31 cellular contexts compared by ENCODE assay signal in genomic region chr7:95141755-95142154, GRCh38.
DNase-seq lines count a peak whose midpoint lies in the region; ATAC-seq and TF ChIP-seq lines count a peak whose summit lies in the region.
"Had no signal": no experiment of that assay in that cellular context is flagged by ENCODE, and none has a peak within 500 bp of the region (broad histone marks: within the 10 kb centered on the region; RNA-seq: fewer than 3 reads in every experiment).

No MANE protein-coding gene starts in this region.

- H4K8ac ChIP-seq in trophoblast cell (ENCODE audit: low read depth, low read length), result no peak overlapping the region

- H3K9me3 ChIP-seq in GM23248 (ENCODE audit: low read depth) (no peaks in the 10 kb centered on the region), trophoblast cell (ENCODE audit: insufficient read depth, low read depth, low read length) (no peaks in the 10 kb centered on the region)
- H3K9me3 ChIP-seq: gastroesophageal sphincter, testis, vagina had no signal

- H3K79me2 ChIP-seq in GM23248 (ENCODE audit: insufficient read depth) (no peaks in the 10 kb centered on the region), trophoblast cell (ENCODE audit: control insufficient read depth, insufficient read depth, low read length, poor library complexity) (no peaks in the 10 kb centered on the region)

- H3F3A ChIP-seq in GM23248 (ENCODE audit: insufficient read depth), result no peaks in the 10 kb centered on the region

- H3K4me3 Mint-ChIP-seq in chondrocyte (ENCODE audit: unreplicated experiment), result no peak overlapping the region
- H3K4me3 Mint-ChIP-seq: activated CD8-positive, alpha-beta memory T cell treated with anti-CD3 and anti-CD28 coated beads, Interleukin-2, amount 10 ng/mL, durations not matched to agents 7 days and 5 days; activated T-cell treated with anti-CD3 and anti-CD28 coated beads, Interleukin-2, amount 50 U/mL, for 72 hours; nephron; stimulated activated naive B cell treated with anti-CD40 and anti-IgM and Interleukin-4, amounts not matched to agents 10 μg/mL and 1 μg/mL and 100 μg/mL, for 72 hours; T-helper 2 cell treated with Interferon-gamma antibody and Interleukin-4, amounts not matched to agents 5 μg/mL and 100 μg/mL, for 36 hours had no signal

- no peaks in the 10 kb centered on the region for H3K79me1 ChIP-seq in trophoblast cell (ENCODE audit: low read length)

- H3K9me2 ChIP-seq in GM23248 (ENCODE audit: insufficient read depth), result no peaks in the 10 kb centered on the region

- H2AFZ ChIP-seq in GM23248 (no peak overlapping the region), trophoblast cell (ENCODE audit: insufficient read depth, low read length, poor library complexity) (no peak overlapping the region)

- no peak overlapping the region for H3K18ac ChIP-seq in trophoblast cell (ENCODE audit: low read length)

- H2BK5ac ChIP-seq in trophoblast cell (ENCODE audit: low read depth, low read length, poor library complexity), result no peak overlapping the region

- no peak overlapping the region for H2BK12ac ChIP-seq in trophoblast cell (ENCODE audit: low read length)

- no peaks in the 10 kb centered on the region for H4K20me1 ChIP-seq in GM23248 (ENCODE audit: insufficient read depth)

- ATAC-seq in HG03025 (IDR thresholded peaks at IDR 0.05; ENCODE audit: low FRiP score, unreplicated experiment), result no peak
- ATAC-seq: activated CD8-positive, alpha-beta memory T cell treated with anti-CD3 and anti-CD28 coated beads, Interleukin-2, amount 10 ng/mL, durations not matched to agents 7 days and 5 days; activated T-cell treated with anti-CD3 and anti-CD28 coated beads, Interleukin-2, amount 50 U/mL, for 72 hours; gastroesophageal sphincter; HCT116; K562; left ventricle myocardium superior; stimulated activated naive B cell treated with anti-CD40 and anti-IgM and Interleukin-4, amounts not matched to agents 10 μg/mL and 1 μg/mL and 100 μg/mL, for 72 hours had no signal

- H3K27ac ChIP-seq in GM23248, result no peak overlapping the region
- no peak overlapping the region for H3K27ac ChIP-seq in trophoblast cell (ENCODE audit: low read depth, low read length)
- H3K27ac ChIP-seq: gastroesophageal sphincter, testis, vagina, WERI-Rb-1 had no signal

- H3K9ac ChIP-seq in GM23248 (no peak overlapping the region), trophoblast cell (ENCODE audit: low read length) (no peak overlapping the region)

- H3K36me3 ChIP-seq in GM23248 (ENCODE audit: low read depth) (no peaks in the 10 kb centered on the region), trophoblast cell (ENCODE audit: control insufficient read depth in 1 of 2, insufficient read depth in 2 of 2, low read length in 2 of 2) (no peaks in the 10 kb centered on the region)
- H3K36me3 ChIP-seq: gastroesophageal sphincter, vagina, WERI-Rb-1 had no signal

- in situ Hi-C loops in GM23248 (cut with MboI), result no loop called here

- H2AK5ac ChIP-seq in trophoblast cell (ENCODE audit: low read length), result no peak overlapping the region

- peak; percentile 1 for DNase-seq in GM23248
- peak; percentile 48 for DNase-seq in NCI-H226
- no peak for DNase-seq in chondrocyte (ENCODE audit: low spot score)
- DNase-seq in trophoblast cell, result peak; percentile 8 to 68
- no peak for DNase-seq in GDM1 (lab: John Stamatoyannopoulos, UW)
- no peak for DNase-seq in NCI-H146 (lab: John Stamatoyannopoulos, UW)
- DNase-seq in central memory CD4-positive, alpha-beta T cell, result no peak
- DNase-seq: activated CD4-positive, alpha-beta T cell treated with anti-CD3 and anti-CD28 coated beads, Interleukin-2, amount 50 U/mL, for 1 hour; activated CD8-positive, alpha-beta memory T cell treated with anti-CD3 and anti-CD28 coated beads, Interleukin-2, amount 10 ng/mL, durations not matched to agents 7 days and 5 days; activated naive CD4-positive, alpha-beta T cell treated with Interleukin-2 at 50 U/mL for 16 hours; activated T-cell treated with anti-CD3 and anti-CD28 coated beads, Interleukin-2, amount 50 U/mL, for 72 hours; amygdala; C1 segment of cervical spinal cord; Calu3; hypothalamus; left ventricle myocardium superior; NCI-H1436; NCI-H748 treated with DMSO at 0.1 percent for 48 hours; retina; Right ventricle myocardium superior; stimulated activated CD4-positive, alpha-beta T cell treated with anti-CD3 and anti-CD28 coated beads, Interleukin-2, amount 100 ng/mL, for 48 hours; stimulated activated naive B cell treated with anti-CD40 and anti-IgM and Interleukin-4, amounts not matched to agents 10 μg/mL and 1 μg/mL and 100 μg/mL, for 72 hours; testis; WERI-Rb-1 had no signal

- no peak overlapping the region for H3K14ac ChIP-seq in trophoblast cell (ENCODE audit: low read length)

- WGBS in GM23248 (ENCODE audit: low coverage in 1 of 2, low lambda C conversion rate in 2 of 2, missing lambda C conversion rate in 2 of 2), 2 experiments, result 63 to 72% methylated on average over 2 of the region's 2 CpGs
- no CpG with 5 or more reads among the region's 2 CpGs for WGBS in trophoblast cell (ENCODE audit: extremely low coverage, insufficient coverage, insufficient read length)

- H3K4me3 ChIP-seq in GM23248, result no peak overlapping the region
- no peak overlapping the region for H3K4me3 ChIP-seq in trophoblast cell (ENCODE audit: low read depth, low read length)
- H3K4me3 ChIP-seq: gastroesophageal sphincter, K562, testis, vagina had no signal

- no peaks in the 10 kb centered on the region for H3K27me3 Mint-ChIP-seq in chondrocyte (ENCODE audit: low read depth)
- H3K27me3 Mint-ChIP-seq: activated CD8-positive, alpha-beta memory T cell treated with anti-CD3 and anti-CD28 coated beads, Interleukin-2, amount 10 ng/mL, durations not matched to agents 7 days and 5 days had no signal

- H3K27me3 ChIP-seq in GM23248 (replicated peaks; ENCODE audit: insufficient read depth) (peaks cover 5% of the 10 kb centered on the region; the same call in 1 of the 2 replicates), trophoblast cell (ENCODE audit: insufficient read depth, low read length) (no peaks in the 10 kb centered on the region)
- H3K27me3 ChIP-seq: gastroesophageal sphincter, testis, vagina had no signal

- H2BK120ac ChIP-seq in trophoblast cell (ENCODE audit: insufficient read depth, low read length, poor library complexity), result no peak overlapping the region

- H3K9me3 Mint-ChIP-seq in chondrocyte (ENCODE audit: low read depth), result peaks cover 7% of the 10 kb centered on the region
- H3K9me3 Mint-ChIP-seq: T-helper 2 cell treated with Interferon-gamma antibody and Interleukin-4, amounts not matched to agents 5 μg/mL and 100 μg/mL, for 36 hours had no signal

- H4K91ac ChIP-seq in trophoblast cell (ENCODE audit: low read depth, low read length), result no peak overlapping the region

- peaks cover 2% of the 10 kb centered on the region for H3K36me3 Mint-ChIP-seq in chondrocyte (ENCODE audit: low read depth)
- H3K36me3 Mint-ChIP-seq: activated CD8-positive, alpha-beta memory T cell treated with anti-CD3 and anti-CD28 coated beads, Interleukin-2, amount 10 ng/mL, durations not matched to agents 7 days and 5 days; stimulated activated naive B cell treated with anti-CD40 and anti-IgM and Interleukin-4, amounts not matched to agents 10 μg/mL and 1 μg/mL and 100 μg/mL, for 72 hours had no signal

- H3K23ac ChIP-seq in trophoblast cell (ENCODE audit: low read length), result no peak overlapping the region

- no peak for TF ChIP-seq CTCF in chondrocyte (IDR thresholded peaks at IDR 0.05)

- peaks cover 5% of the 10 kb centered on the region for H3K4me1 Mint-ChIP-seq in chondrocyte (ENCODE audit: low read depth)
- H3K4me1 Mint-ChIP-seq: activated CD8-positive, alpha-beta memory T cell treated with anti-CD3 and anti-CD28 coated beads, Interleukin-2, amount 10 ng/mL, durations not matched to agents 7 days and 5 days; nephron had no signal

- H3K4me1 ChIP-seq in GM23248 (ENCODE audit: insufficient read depth), result no peaks in the 10 kb centered on the region
- H3K4me1 ChIP-seq in trophoblast cell (ENCODE audit: control insufficient read depth in 1 of 2, insufficient read depth in 2 of 2, low read length in 2 of 2), result no peaks in the 10 kb centered on the region
- H3K4me1 ChIP-seq: gastroesophageal sphincter, testis, vagina had no signal

- peak overlapping the region; percentile 14 for H3K27ac Mint-ChIP-seq in chondrocyte (ENCODE audit: unreplicated experiment)
- H3K27ac Mint-ChIP-seq: activated CD8-positive, alpha-beta memory T cell treated with anti-CD3 and anti-CD28 coated beads, Interleukin-2, amount 10 ng/mL, durations not matched to agents 7 days and 5 days; activated T-cell treated with anti-CD3 and anti-CD28 coated beads, Interleukin-2, amount 50 U/mL, for 72 hours; nephron; stimulated activated naive B cell treated with anti-CD40 and anti-IgM and Interleukin-4, amounts not matched to agents 10 μg/mL and 1 μg/mL and 100 μg/mL, for 72 hours; T-helper 2 cell treated with Interferon-gamma antibody and Interleukin-4, amounts not matched to agents 5 μg/mL and 100 μg/mL, for 36 hours had no signal

- no peak overlapping the region for H4K12ac ChIP-seq in trophoblast cell (ENCODE audit: low read depth, low read length)

- no peak overlapping the region for H3K4ac ChIP-seq in trophoblast cell (ENCODE audit: low read depth, low read length)

- H3K4me2 ChIP-seq in GM23248 (ENCODE audit: unreplicated experiment), result no peak overlapping the region
- H3K4me2 ChIP-seq in trophoblast cell (ENCODE audit: low read length), result no peak overlapping the region

Comparison
In these comparisons a context has a peak if more than half of its experiments do, and no peak if none do; other contexts are left out.
1. DNase-seq: peak in GM23248 (single experiment), NCI-H226 (single experiment) and trophoblast cell (2 of 2); none in chondrocyte (single experiment), GDM1 (single experiment), NCI-H146 (single experiment) and central memory CD4-positive, alpha-beta T cell (single experiment).